Comparison of ENCODE assay signal across 9 cellular contexts in genomic region chr2:216283038-216283900, GRCh38.
DNase-seq lines count a peak whose midpoint lies in the region; ATAC-seq, FAIRE-seq and TF ChIP-seq lines count a peak whose summit lies in the region.
"Had no signal": no experiment of that assay in that cellular context is flagged by ENCODE, and none has a peak within 500 bp of the region (broad histone marks: within the 10 kb centered on the region; RNA-seq: fewer than 3 reads in every experiment).

No MANE protein-coding gene starts in this region.

- no peak overlapping the region for H3K4me3 Mint-ChIP-seq in activated CD4-positive, alpha-beta T cell treated with anti-CD3 and anti-CD28 coated beads for 36 hours

- no peaks in the 10 kb centered on the region for H3K79me2 ChIP-seq in GM12878 (ENCODE audit: control insufficient read depth, insufficient read depth, low read length)

- TF ChIP-seq POLR2A in GM12878 (IDR thresholded peaks at IDR 0.05; ENCODE audit: low read depth, low read length), result no peak

- TF ChIP-seq EP300 in GM12878 (IDR thresholded peaks at IDR 0.05; ENCODE audit: borderline replicate concordance in 1 of 2, control insufficient read depth in 1 of 2, low read depth in 2 of 2, low read length in 2 of 2), result no peak

- H3K9me3 ChIP-seq in GM12878 (replicated peaks; ENCODE audit: control insufficient read depth, insufficient read depth, low read length), result no peaks in the 10 kb centered on the region

- no peaks in the 10 kb centered on the region for H4K20me1 ChIP-seq in GM12878 (ENCODE audit: control insufficient read depth, insufficient read depth)

- no peak overlapping the region for H3K9ac ChIP-seq in GM12878 (ENCODE audit: control insufficient read depth, insufficient read depth, low read length)

- no peaks in the 10 kb centered on the region for H3K9me3 Mint-ChIP-seq in activated CD4-positive, alpha-beta T cell treated with anti-CD3 and anti-CD28 coated beads for 36 hours (ENCODE audit: low read depth)

- SMC1A ChIA-PET in GM12878 (lab: Charles Lee; ENCODE audit: uncharacterized antibody, unreplicated experiment), result interaction anchor here (1.2 to 2.3 kb wide), 5 partner anchors 61 to 249 kb away, joined by 3 to 12 read pairs (median 4); no protein-coding TSS in a partner anchor

- WGBS in GM12878 (ENCODE audit: insufficient coverage, insufficient replicate concordance, low lambda C conversion rate, missing lambda C conversion rate), result 19% methylated on average over 12 of the region's 12 CpGs

- TF ChIP-seq CTCF in GM12878 (IDR thresholded peaks at IDR 0.05 in 2 of 3, conservative IDR thresholded peaks at IDR 0.05 in 1 of 3; ENCODE audit: control insufficient read depth in 2 of 3, extremely low read depth in 1 of 3, insufficient read depth in 1 of 3, low read depth in 3 of 3, low read length in 3 of 3), result peak; percentile 55 to 84 (median 63)

- no peak overlapping the region for H3K4me3 ChIP-seq in GM12878

- intact Hi-C loops in activated CD4-positive, alpha-beta T cell treated with anti-CD3 and anti-CD28 coated beads for 36 hours (cut with DNase I, micrococcal nuclease), result no loop called here
- intact Hi-C loops in GM12878 (cut with micrococcal nuclease; ENCODE audit: unreplicated experiment) (loop anchor here (2.0 kb wide), 1 partner anchor 60 kb away; no protein-coding TSS in a partner anchor), posterior vena cava (cut with DNase I) (no loop called here)

- no peaks in the 10 kb centered on the region for H3K27me3 Mint-ChIP-seq in activated CD4-positive, alpha-beta T cell treated with anti-CD3 and anti-CD28 coated beads for 36 hours

- in situ Hi-C loops in GM12878 (cut with MboI), result no loop called here

- BruUV-seq in GM12878 (replicated peaks; lab: Mats Ljungman, UMichigan), result no TSS peak

- no peak overlapping the region for H3K27ac Mint-ChIP-seq in activated CD4-positive, alpha-beta T cell treated with anti-CD3 and anti-CD28 coated beads for 36 hours

- POLR2A ChIA-PET in activated CD4-positive, alpha-beta T cell treated with anti-CD3 and anti-CD28 coated beads for 36 hours (lab: Charles Lee), result interaction anchor here (1.6 kb wide), 1 partner anchor 21 kb away, joined by 3 read pairs; no protein-coding TSS in a partner anchor
- POLR2A ChIA-PET in GM12878 (lab: Charles Lee), result no interaction called here

- RAD21 ChIA-PET in GM12878 (lab: Charles Lee; ENCODE audit: unreplicated experiment), result interaction anchor here (1.1 to 3.2 kb wide), 6 partner anchors 61 to 219 kb away, joined by 3 to 20 read pairs (median 4); no protein-coding TSS in a partner anchor

- no peaks in the 10 kb centered on the region for H3K36me3 ChIP-seq in GM12878 (ENCODE audit: control insufficient read depth in 2 of 2, insufficient read depth in 2 of 2, low read length in 1 of 2)

- peak; percentile 84 for ATAC-seq in activated CD4-positive, alpha-beta T cell treated with anti-CD3 and anti-CD28 coated beads for 36 hours
- ATAC-seq in HG03520 (IDR thresholded peaks at IDR 0.05; ENCODE audit: unreplicated experiment), result peak; percentile 82
- peak; percentile 98 for ATAC-seq in GM12878
- ATAC-seq in GM19452 (IDR thresholded peaks at IDR 0.05; ENCODE audit: unreplicated experiment), result no peak

- no peaks in the 10 kb centered on the region for H3K36me3 Mint-ChIP-seq in activated CD4-positive, alpha-beta T cell treated with anti-CD3 and anti-CD28 coated beads for 36 hours (ENCODE audit: low read depth)

- no peaks in the 10 kb centered on the region for H3K27me3 ChIP-seq in GM12878 (replicated peaks in 1 of 2; ENCODE audit: control insufficient read depth in 2 of 2, insufficient read depth in 2 of 2, low read length in 1 of 2)

- no peak overlapping the region for H2AFZ ChIP-seq in GM12878 (ENCODE audit: control insufficient read depth, low read depth, low read length)

- TF ChIP-seq RAD21 in GM12878 (IDR thresholded peaks at IDR 0.05; ENCODE audit: insufficient read depth, low read depth, low read length), result peak; percentile 54

- H3K4me1 Mint-ChIP-seq in activated CD4-positive, alpha-beta T cell treated with anti-CD3 and anti-CD28 coated beads for 36 hours, result peaks cover 3% of the 10 kb centered on the region

- H3K4me2 ChIP-seq in GM12878 (ENCODE audit: control insufficient read depth, insufficient read depth), result no peak overlapping the region

- peak; percentile 70 for DNase-seq in activated CD4-positive, alpha-beta T cell treated with anti-CD3 and anti-CD28 coated beads for 36 hours
- no peak for DNase-seq in activated CD4-positive, alpha-beta T cell treated with anti-CD3 and anti-CD28 coated beads, Interleukin-2, amount 50 U/mL, for 1 hour
- DNase-seq in GM12878 (ENCODE audit: low read depth, low spot score) (no peak), posterior vena cava (ENCODE audit: low spot score) (no peak), AG08395 (ENCODE audit: low spot score) (no peak)
- peak; percentile 13 to 25 for DNase-seq in stimulated activated CD4-positive, alpha-beta T cell treated with anti-CD3 and anti-CD28 coated beads, Interleukin-15, amount 100 ng/mL, for 48 hours (ENCODE audit: low read depth in 2 of 2)

- no peaks in the 10 kb centered on the region for H3K4me1 ChIP-seq in GM12878 (ENCODE audit: control insufficient read depth, insufficient read depth, low read length)

- FAIRE-seq in GM12878 (lab: Jason Lieb, UNC), result no peak
- FAIRE-seq: G401.6 had no signal

- no peak overlapping the region for H3K27ac ChIP-seq in GM12878 (ENCODE audit: control insufficient read depth, insufficient read depth)

- CTCF ChIA-PET in activated CD4-positive, alpha-beta T cell treated with anti-CD3 and anti-CD28 coated beads for 36 hours (lab: Charles Lee), result interaction anchor here (0.6 to 1.4 kb wide), 6 partner anchors 11 to 241 kb away, joined by 3 to 5 read pairs (median 4); no protein-coding TSS in a partner anchor
- CTCF ChIA-PET in GM12878 (lab: Yijun Ruan, JAX), result interaction anchor here (0.9 to 4.7 kb wide), 19 partner anchors 10 to 260 kb away, joined by 3 to 32 read pairs (median 4); no protein-coding TSS in a partner anchor

TF ChIP-seq in GM12878, 131 proteins besides CTCF, POLR2A, EP300 and RAD21:
- peak; percentile 61 for TF ChIP-seq YY1 (IDR thresholded peaks at IDR 0.05; ENCODE audit: low read depth, low read length)
- TF ChIP-seq PKNOX1 (IDR thresholded peaks at IDR 0.05), result peak; percentile 20; the same call in 1 of the 2 replicates
- peak; percentile 21 for TF ChIP-seq PBX3 (IDR thresholded peaks at IDR 0.05; ENCODE audit: insufficient replicate concordance, low read depth, low read length)
- TF ChIP-seq SMC3 (IDR thresholded peaks at IDR 0.05; ENCODE audit: borderline replicate concordance, low read length), result peak; percentile 55; the same call in 1 of the 2 replicates
- no peak for TF ChIP-seq ZZZ3 (IDR thresholded peaks at IDR 0.05; ENCODE audit: control insufficient read depth, insufficient read length, low read depth)
- TF ChIP-seq TAF1 (IDR thresholded peaks at IDR 0.05; ENCODE audit: borderline replicate concordance, low read depth, low read length), result no peak
- no peak for TF ChIP-seq PML (IDR thresholded peaks at IDR 0.05; ENCODE audit: low read length)
- TF ChIP-seq SMAD5 (IDR thresholded peaks at IDR 0.05; ENCODE audit: low read depth), result no peak

Comparison
In these comparisons a context has a peak if more than half of its experiments do, and no peak if none do; other contexts are left out.
1. DNase-seq: peak in activated CD4-positive, alpha-beta T cell treated with anti-CD3 and anti-CD28 coated beads for 36 hours (single experiment) and stimulated activated CD4-positive, alpha-beta T cell treated with anti-CD3 and anti-CD28 coated beads, Interleukin-15, amount 100 ng/mL, for 48 hours (2 of 2); none in activated CD4-positive, alpha-beta T cell treated with anti-CD3 and anti-CD28 coated beads, Interleukin-2, amount 50 U/mL, for 1 hour (single experiment), GM12878 (single experiment), posterior vena cava (single experiment) and AG08395 (single experiment).